Comparison of ENCODE assay signal across 22 cellular contexts in the genomic region with DNA sequence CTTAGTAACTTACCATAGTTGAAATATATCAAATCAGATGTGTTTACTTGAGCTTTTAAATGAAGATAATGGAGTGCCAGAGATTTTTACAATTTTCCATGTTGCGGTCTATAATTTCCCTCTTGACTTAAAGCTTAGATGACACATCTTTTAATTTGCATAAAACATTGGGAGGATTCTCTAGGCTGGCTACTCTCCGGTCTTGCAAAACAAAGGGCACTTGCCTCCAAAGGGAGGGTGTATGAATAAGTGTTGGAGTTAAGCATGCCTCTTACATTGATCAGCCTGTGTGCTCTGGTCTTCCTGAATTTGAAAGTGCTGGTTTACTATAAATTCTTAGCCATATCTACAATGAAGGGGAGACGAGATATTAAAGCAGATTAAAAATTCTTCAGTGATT.
"Had no signal": no experiment of that assay in that cellular context is flagged by ENCODE, and none has a peak within 500 bp of the region (broad histone marks: within the 10 kb centered on the region; RNA-seq: fewer than 3 reads in every experiment).

No MANE protein-coding gene starts in this region.

- FAIRE-seq: small intestine had no signal

- H3K36me3 ChIP-seq: ascending aorta, colonic mucosa, esophagus squamous epithelium, gastrocnemius medialis, heart right ventricle, lower lobe of right lung, right atrium auricular region, tibial artery, vagina had no signal

- H3K27me3 ChIP-seq: ascending aorta, colonic mucosa, esophagus squamous epithelium, gastrocnemius medialis, heart right ventricle, right atrium auricular region, tibial artery, vagina had no signal

- H3K9me3 ChIP-seq: ascending aorta, colonic mucosa, esophagus squamous epithelium, gastrocnemius medialis, heart right ventricle, lower lobe of right lung, right atrium auricular region, tibial artery, vagina had no signal

- H3K4me3 ChIP-seq: ascending aorta, colonic mucosa, esophagus squamous epithelium, gastrocnemius medialis, heart right ventricle, lower lobe of right lung, right atrium auricular region, tibial artery, vagina had no signal

- H3K4me1 ChIP-seq: ascending aorta, colonic mucosa, esophagus squamous epithelium, gastrocnemius medialis, lower lobe of right lung, right atrium auricular region, tibial artery, vagina had no signal

- DNase-seq: activated CD4-positive, alpha-beta T cell treated with anti-CD3 and anti-CD28 coated beads for 1 hour; activated CD4-positive, alpha-beta T cell treated with anti-CD3 and anti-CD28 coated beads, Interleukin-2, amount 50 U/mL, for 4 hours; activated naive CD4-positive, alpha-beta T cell; activated naive CD8-positive, alpha-beta T cell treated with anti-CD3 and anti-CD28 coated beads, Interleukin-2, amount 50 U/mL, for 24 hours; activated T-cell treated with anti-CD3 and anti-CD28 coated beads for 4 hours; central memory CD4-positive, alpha-beta T cell; colonic mucosa; esophagus squamous epithelium; gastrocnemius medialis; left cardiac atrium; lower lobe of right lung; nucleus accumbens; small intestine; stimulated activated CD4-positive, alpha-beta T cell treated with anti-CD3 and anti-CD28 coated beads, Interleukin-4, amount 100 ng/mL, for 24 hours; stimulated activated naive CD4-positive, alpha-beta T cell; T1000; tibial artery had no signal

- H3K27ac ChIP-seq: ascending aorta, colonic mucosa, esophagus squamous epithelium, gastrocnemius medialis, heart right ventricle, lower lobe of right lung, right atrium auricular region, tibial artery, vagina, VCaP had no signal
